15 cellular contexts compared by ENCODE assay signal in the genomic region with DNA sequence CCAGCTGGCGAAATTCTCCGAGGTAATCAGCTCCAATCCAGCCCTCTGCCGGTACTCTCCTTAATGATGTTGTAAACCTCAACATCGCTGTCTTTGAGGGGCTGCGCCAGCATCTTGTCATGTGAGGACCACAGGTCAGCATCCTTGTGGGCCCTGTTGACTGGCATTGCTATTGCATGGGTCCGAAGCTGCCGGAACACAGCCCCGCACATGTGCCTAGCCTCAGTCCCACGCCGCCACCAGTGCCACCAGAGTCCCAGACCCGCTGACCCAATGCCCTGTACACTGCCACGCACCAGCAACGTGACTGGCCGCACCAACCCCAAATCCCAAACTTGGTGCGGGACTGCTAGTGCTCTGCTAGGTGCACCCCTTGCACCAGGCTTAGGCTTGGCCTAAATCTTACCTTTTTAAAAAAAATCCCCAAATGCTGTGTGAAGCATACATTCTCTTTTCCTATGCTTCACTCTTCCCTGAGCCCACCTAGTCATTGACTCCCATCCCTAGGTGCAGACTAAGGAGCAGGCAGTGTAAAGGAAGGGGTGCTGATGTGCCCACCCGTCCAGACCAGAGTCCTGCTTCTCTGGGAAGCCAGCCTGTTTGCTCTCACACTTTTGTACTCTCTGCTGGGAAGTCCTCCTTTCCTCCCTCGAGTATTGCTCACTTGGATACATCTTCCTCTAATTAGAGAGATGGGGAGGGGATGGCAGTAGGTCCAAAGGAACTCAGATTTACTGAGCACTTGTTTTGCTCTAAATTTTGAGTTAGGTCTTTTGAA.
A peak's percentile ranks its signal among the peaks of the same experiment; 100 is the strongest.
DNase-seq lines count a peak whose midpoint lies in the region; ATAC-seq and TF ChIP-seq lines count a peak whose summit lies in the region.
"Had no signal": no experiment of that assay in that cellular context is flagged by ENCODE, and none has a peak within 500 bp of the region (broad histone marks: within the 10 kb centered on the region; RNA-seq: fewer than 3 reads in every experiment).

No MANE protein-coding gene starts in this region.

- H3K27me3 Mint-ChIP-seq in activated CD8-positive, alpha-beta memory T cell treated with anti-CD3 and anti-CD28 coated beads, Interleukin-2, amount 10 ng/mL, durations not matched to agents 7 days and 5 days: no peaks in the 10 kb centered on the region
- H3K27me3 Mint-ChIP-seq in natural killer cell treated with Interleukin-12 subunit alpha and Interleukin-12 subunit beta and Interleukin-15 and Interleukin-18, amount 100 ng/mL, for 72 hours: no peaks in the 10 kb centered on the region
- no peaks in the 10 kb centered on the region for H3K27me3 Mint-ChIP-seq in activated T-helper 1 cell treated with anti-CD3 and anti-CD28 coated beads, Interleukin-12 subunit alpha, Interleukin-12 subunit beta, Interleukin-2, Interleukin-4 antibody, amounts not matched to agents 30 ng/mL and 10 ng/mL and 1 ng/mL, durations not matched to agents 14 hours and 24 hours and 36 hours (ENCODE audit: insufficient read depth)
- H3K27me3 Mint-ChIP-seq: CD4-positive, alpha-beta T cell had no signal

- in situ Hi-C loops in Panc1 (cut with HindIII; ENCODE audit: low pct_unique_long_range_greater_than_20kb, low sequenced_read_pairs): no loop called here

- peak; percentile 9 for DNase-seq in activated CD8-positive, alpha-beta memory T cell treated with anti-CD3 and anti-CD28 coated beads for 24 hours
- DNase-seq in activated CD8-positive, alpha-beta memory T cell treated with anti-CD3 and anti-CD28 coated beads, Interleukin-2, amount 10 ng/mL, durations not matched to agents 7 days and 5 days: no peak
- DNase-seq in Panc1 (ENCODE audit: low read depth, low spot score) (no peak), psoas muscle (no peak)
- no peak for DNase-seq in natural killer cell treated with Interleukin-12 subunit alpha and Interleukin-12 subunit beta and Interleukin-15 and Interleukin-18, amount 100 ng/mL, for 72 hours (ENCODE audit: low spot score)
- DNase-seq in activated T-helper 1 cell treated with anti-CD3 and anti-CD28 coated beads, Interleukin-12 subunit alpha, Interleukin-12 subunit beta, Interleukin-2, Interleukin-4 antibody, amounts not matched to agents 30 ng/mL and 10 ng/mL and 1 ng/mL, durations not matched to agents 14 hours and 24 hours and 36 hours (ENCODE audit: low spot score): no peak
- DNase-seq: AML-193; C1 segment of cervical spinal cord; Calu3; CD4-positive, alpha-beta T cell; DMS 273 treated with DMSO at 0.1 percent for 48 hours had no signal

- H3K4me3 ChIP-seq in Panc1 (ENCODE audit: low read depth in 2 of 2, low read length in 2 of 2) (no peak overlapping the region), psoas muscle (no peak overlapping the region)

- H3K9me3 Mint-ChIP-seq in activated CD8-positive, alpha-beta memory T cell treated with anti-CD3 and anti-CD28 coated beads, Interleukin-2, amount 10 ng/mL, durations not matched to agents 7 days and 5 days (ENCODE audit: low read depth): no peaks in the 10 kb centered on the region
- H3K9me3 Mint-ChIP-seq in natural killer cell treated with Interleukin-12 subunit alpha and Interleukin-12 subunit beta and Interleukin-15 and Interleukin-18, amount 100 ng/mL, for 72 hours: no peaks in the 10 kb centered on the region
- no peaks in the 10 kb centered on the region for H3K9me3 Mint-ChIP-seq in activated T-helper 1 cell treated with anti-CD3 and anti-CD28 coated beads, Interleukin-12 subunit alpha, Interleukin-12 subunit beta, Interleukin-2, Interleukin-4 antibody, amounts not matched to agents 30 ng/mL and 10 ng/mL and 1 ng/mL, durations not matched to agents 14 hours and 24 hours and 36 hours
- H3K9me3 Mint-ChIP-seq: CD4-positive, alpha-beta T cell had no signal

- CTCF ChIA-PET in activated CD8-positive, alpha-beta memory T cell treated with anti-CD3 and anti-CD28 coated beads, Interleukin-2, amount 10 ng/mL, durations not matched to agents 7 days and 5 days (lab: Charles Lee): no interaction called here
- CTCF ChIA-PET in Panc1 (lab: Charles Lee): no interaction called here

- no peak overlapping the region for H3K27ac Mint-ChIP-seq in activated CD8-positive, alpha-beta memory T cell treated with anti-CD3 and anti-CD28 coated beads, Interleukin-2, amount 10 ng/mL, durations not matched to agents 7 days and 5 days
- peak overlapping the region; percentile 14 to 16 for H3K27ac Mint-ChIP-seq in natural killer cell treated with Interleukin-12 subunit alpha and Interleukin-12 subunit beta and Interleukin-15 and Interleukin-18, amount 100 ng/mL, for 72 hours
- no peak overlapping the region for H3K27ac Mint-ChIP-seq in activated T-helper 1 cell treated with anti-CD3 and anti-CD28 coated beads, Interleukin-12 subunit alpha, Interleukin-12 subunit beta, Interleukin-2, Interleukin-4 antibody, amounts not matched to agents 30 ng/mL and 10 ng/mL and 1 ng/mL, durations not matched to agents 14 hours and 24 hours and 36 hours
- H3K27ac Mint-ChIP-seq: CD4-positive, alpha-beta T cell had no signal

- H3K27me3 ChIP-seq in Panc1 (ENCODE audit: control insufficient read depth, insufficient read depth, low read length) (no peaks in the 10 kb centered on the region), psoas muscle (ENCODE audit: insufficient read depth in 3 of 3, low read length in 2 of 3) (no peaks in the 10 kb centered on the region)

- 93 to 96% (median 96%) methylated on average over 17 of the region's 17 CpGs for WGBS in psoas muscle, 3 donors

- no TSS peak for BruUV-seq in Panc1 (replicated peaks; lab: Mats Ljungman, UMichigan)

- peaks cover 27% of the 10 kb centered on the region for H3K4me1 Mint-ChIP-seq in activated CD8-positive, alpha-beta memory T cell treated with anti-CD3 and anti-CD28 coated beads, Interleukin-2, amount 10 ng/mL, durations not matched to agents 7 days and 5 days
- H3K4me1 Mint-ChIP-seq in natural killer cell treated with Interleukin-12 subunit alpha and Interleukin-12 subunit beta and Interleukin-15 and Interleukin-18, amount 100 ng/mL, for 72 hours (ENCODE audit: low read depth in 2 of 2): peaks cover 39 to 42% of the 10 kb centered on the region in 2 donors
- H3K4me1 Mint-ChIP-seq in activated T-helper 1 cell treated with anti-CD3 and anti-CD28 coated beads, Interleukin-12 subunit alpha, Interleukin-12 subunit beta, Interleukin-2, Interleukin-4 antibody, amounts not matched to agents 30 ng/mL and 10 ng/mL and 1 ng/mL, durations not matched to agents 14 hours and 24 hours and 36 hours (ENCODE audit: low read depth): peaks cover 8% of the 10 kb centered on the region

- TF ChIP-seq CTCF in Panc1 (IDR thresholded peaks at IDR 0.05) (no peak), psoas muscle (IDR thresholded peaks at IDR 0.05) (no peak)

- POLR2A ChIA-PET in Panc1 (lab: Charles Lee): no interaction called here

- H3K27ac ChIP-seq in Panc1 (ENCODE audit: low read length) (0 out of 2 replicates have a peak overlapping the region, but pooled peaks have one; percentile 21), psoas muscle (no peak overlapping the region)
- H3K27ac ChIP-seq: 22Rv1 had no signal

- no peak for ATAC-seq in activated CD8-positive, alpha-beta memory T cell treated with anti-CD3 and anti-CD28 coated beads, Interleukin-2, amount 10 ng/mL, durations not matched to agents 7 days and 5 days
- ATAC-seq in Panc1 (no peak), esophagus mucosa (peak; percentile 22), psoas muscle (no peak), HG02885 (IDR thresholded peaks at IDR 0.05; ENCODE audit: poor library complexity, unreplicated experiment) (no peak)
- ATAC-seq in natural killer cell treated with Interleukin-12 subunit alpha and Interleukin-12 subunit beta and Interleukin-15 and Interleukin-18, amount 100 ng/mL, for 72 hours: no peak
- ATAC-seq: HCT116 had no signal

- H3K36me3 ChIP-seq in Panc1 (ENCODE audit: control insufficient read depth, insufficient read depth, low read length) (no peaks in the 10 kb centered on the region), psoas muscle (ENCODE audit: insufficient read depth in 1 of 2, low read depth in 1 of 2) (no peaks in the 10 kb centered on the region)

- H3K4me3 Mint-ChIP-seq in activated CD8-positive, alpha-beta memory T cell treated with anti-CD3 and anti-CD28 coated beads, Interleukin-2, amount 10 ng/mL, durations not matched to agents 7 days and 5 days: no peak overlapping the region
- no peak overlapping the region for H3K4me3 Mint-ChIP-seq in natural killer cell treated with Interleukin-12 subunit alpha and Interleukin-12 subunit beta and Interleukin-15 and Interleukin-18, amount 100 ng/mL, for 72 hours
- H3K4me3 Mint-ChIP-seq in activated T-helper 1 cell treated with anti-CD3 and anti-CD28 coated beads, Interleukin-12 subunit alpha, Interleukin-12 subunit beta, Interleukin-2, Interleukin-4 antibody, amounts not matched to agents 30 ng/mL and 10 ng/mL and 1 ng/mL, durations not matched to agents 14 hours and 24 hours and 36 hours: no peak overlapping the region
- H3K4me3 Mint-ChIP-seq: CD4-positive, alpha-beta T cell had no signal

- H3K4me1 ChIP-seq in Panc1 (ENCODE audit: control insufficient read depth, insufficient read depth, low read length) (peaks cover 12% of the 10 kb centered on the region), psoas muscle (peaks cover 11% of the 10 kb centered on the region)

- peaks cover 12% of the 10 kb centered on the region for H3K36me3 Mint-ChIP-seq in activated CD8-positive, alpha-beta memory T cell treated with anti-CD3 and anti-CD28 coated beads, Interleukin-2, amount 10 ng/mL, durations not matched to agents 7 days and 5 days
- H3K36me3 Mint-ChIP-seq in natural killer cell treated with Interleukin-12 subunit alpha and Interleukin-12 subunit beta and Interleukin-15 and Interleukin-18, amount 100 ng/mL, for 72 hours: no peaks in the 10 kb centered on the region
- H3K36me3 Mint-ChIP-seq in activated T-helper 1 cell treated with anti-CD3 and anti-CD28 coated beads, Interleukin-12 subunit alpha, Interleukin-12 subunit beta, Interleukin-2, Interleukin-4 antibody, amounts not matched to agents 30 ng/mL and 10 ng/mL and 1 ng/mL, durations not matched to agents 14 hours and 24 hours and 36 hours (ENCODE audit: low read depth): peaks cover 4% of the 10 kb centered on the region

- intact Hi-C loops in Panc1 (cut with micrococcal nuclease; ENCODE audit: unreplicated experiment): no loop called here
- intact Hi-C loops in psoas muscle (cut with DNase I): no loop called here
- intact Hi-C loops in activated T-helper 1 cell treated with anti-CD3 and anti-CD28 coated beads, Interleukin-12 subunit alpha, Interleukin-12 subunit beta, Interleukin-2, Interleukin-4 antibody, amounts not matched to agents 30 ng/mL and 10 ng/mL and 1 ng/mL, durations not matched to agents 14 hours and 24 hours and 36 hours (cut with micrococcal nuclease): no loop called here

- H3K9me3 ChIP-seq in Panc1 (ENCODE audit: control insufficient read depth, insufficient read depth, low read depth, low read length) (no peaks in the 10 kb centered on the region), psoas muscle (no peaks in the 10 kb centered on the region)

Comparison
In these comparisons a context has a peak if more than half of its experiments do, and no peak if none do; other contexts are left out.
1. H3K27ac Mint-ChIP-seq: peak in natural killer cell treated with Interleukin-12 subunit alpha and Interleukin-12 subunit beta and Interleukin-15 and Interleukin-18, amount 100 ng/mL, for 72 hours (2 of 2); none in activated CD8-positive, alpha-beta memory T cell treated with anti-CD3 and anti-CD28 coated beads, Interleukin-2, amount 10 ng/mL, durations not matched to agents 7 days and 5 days (single experiment) and activated T-helper 1 cell treated with anti-CD3 and anti-CD28 coated beads, Interleukin-12 subunit alpha, Interleukin-12 subunit beta, Interleukin-2, Interleukin-4 antibody, amounts not matched to agents 30 ng/mL and 10 ng/mL and 1 ng/mL, durations not matched to agents 14 hours and 24 hours and 36 hours (single experiment).